In genomic region chr19:736125-736524, GRCh38 we compare ENCODE assay signal across 9 cellular contexts. TPM values are rescaled to one million over a fixed set of nuclear protein-coding genes. Genes with fewer than 3 reads are reported as not detected.
"Had no signal": no experiment of that assay in that cellular context is flagged by ENCODE, and none has a peak within 500 bp of the region (broad histone marks: within the 10 kb centered on the region; RNA-seq: fewer than 3 reads in every experiment).

No MANE protein-coding gene starts in this region.

- DNase-seq: IMR-90, KBM-7, KG1 had no signal

- H3K27ac ChIP-seq: HL-60, KMS-11 had no signal

- H3K9ac ChIP-seq: KMS-11 had no signal

- H3K4me2 ChIP-seq: KMS-11 had no signal

- FAIRE-seq: HTR-8/SVneo had no signal

RNA-seq across cellular contexts. Expression of gene MISP, which starts 14.8 kb away (rescaled TPM):
- total RNA-seq: IMR-90 had no signal
- polyA plus RNA-seq: IgD-negative memory B cell, IMR-90 had no signal

RNA-seq across cellular contexts. Expression of gene PALM, which starts 27.4 kb away (rescaled TPM):
- total RNA-seq: HT-29, HT1080 had no signal
- polyA plus RNA-seq: IgD-negative memory B cell had no signal

RNA-seq across cellular contexts. Expression of gene PRSS57, which starts 40.9 kb away (rescaled TPM):
- total RNA-seq: HT-29, HT1080, IMR-90 had no signal
- polyA plus RNA-seq: IgD-negative memory B cell, IMR-90 had no signal
